ENCODE assay signal across 17 cellular contexts in the genomic region with DNA sequence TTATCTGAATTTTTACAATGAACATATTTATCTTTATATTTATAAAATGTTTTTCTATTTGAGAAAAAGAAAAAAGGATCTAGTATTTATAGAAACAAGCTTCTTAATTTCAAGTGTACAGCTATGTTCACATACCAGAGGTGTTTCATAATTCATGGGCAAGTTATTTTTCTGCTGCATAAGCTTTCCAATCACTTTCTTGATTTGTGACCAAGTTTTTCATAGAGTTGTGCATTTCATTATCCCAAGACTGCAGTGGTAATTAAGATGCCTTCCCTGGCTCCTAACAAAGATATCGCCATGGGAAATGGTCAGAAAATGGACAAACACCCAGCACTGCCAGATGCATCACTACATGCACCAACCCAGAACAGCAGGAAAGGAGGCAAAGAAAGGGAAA.
"Had no signal": no experiment of that assay in that cellular context is flagged by ENCODE, and none has a peak within 500 bp of the region (broad histone marks: within the 10 kb centered on the region; RNA-seq: fewer than 3 reads in every experiment).

No MANE protein-coding gene starts in this region.

- H3K9me3 ChIP-seq: ascending aorta, esophagus muscularis mucosa, heart right ventricle, left ventricle myocardium inferior, pancreas, testis, upper lobe of right lung had no signal

- FAIRE-seq: frontal cortex, pancreas had no signal

- H3K4me3 Mint-ChIP-seq: activated naive CD8-positive, alpha-beta T cell treated with anti-CD3 and anti-CD28 coated beads, Interleukin-2, amount 10 ng/mL, durations not matched to agents 7 days and 5 days; activated T-cell treated with anti-CD3 and anti-CD28 coated beads, Interleukin-2, amount 50 U/mL, for 4 hours; nephron progenitor cell; stimulated activated naive CD8-positive, alpha-beta T cell treated with anti-CD3 and anti-CD28 coated beads, Interleukin-15, Interleukin-2, amounts not matched to agents 100 ng/mL and 50 ng/mL, for 24 hours had no signal

- H3K36me3 ChIP-seq: ascending aorta, esophagus muscularis mucosa, left ventricle myocardium inferior, pancreas, upper lobe of right lung had no signal

- H3K27ac ChIP-seq: ascending aorta, esophagus muscularis mucosa, heart right ventricle, left ventricle myocardium inferior, pancreas, testis, upper lobe of right lung had no signal

- H3K9me3 Mint-ChIP-seq: activated T-cell treated with anti-CD3 and anti-CD28 coated beads, Interleukin-2, amount 50 U/mL, for 4 hours; nephron progenitor cell; stimulated activated naive CD8-positive, alpha-beta T cell treated with anti-CD3 and anti-CD28 coated beads, Interleukin-15, Interleukin-2, amounts not matched to agents 100 ng/mL and 50 ng/mL, for 24 hours had no signal

- H3K27me3 ChIP-seq: ascending aorta, esophagus muscularis mucosa, heart right ventricle, pancreas, testis, upper lobe of right lung had no signal

- DNase-seq: activated CD4-positive, alpha-beta T cell treated with anti-CD3 and anti-CD28 coated beads, Interleukin-2, amount 50 U/mL, for 48 hours; activated CD4-positive, CD25-positive, alpha-beta regulatory T cell treated with anti-CD3 and anti-CD28 coated beads, Interleukin-2, amount 50 U/mL, for 72 hours; activated gamma-delta T cell treated with Interleukin-2 at 50 U/mL for 16 hours; activated naive CD8-positive, alpha-beta T cell treated with anti-CD3 and anti-CD28 coated beads, Interleukin-2, amount 10 ng/mL, durations not matched to agents 7 days and 5 days; activated T-cell treated with anti-CD3 and anti-CD28 coated beads, Interleukin-2, amount 50 U/mL, for 4 hours; heart right ventricle; left ventricle myocardium inferior; mesendoderm; nephron progenitor cell; pancreas; stimulated activated CD4-positive, alpha-beta T cell treated with anti-CD3 and anti-CD28 coated beads, Interleukin-4, amount 100 ng/mL, for 1 hour; testis; upper lobe of right lung had no signal

- ATAC-seq: activated T-cell treated with anti-CD3 and anti-CD28 coated beads, Interleukin-2, amount 50 U/mL, for 4 hours; heart right ventricle; upper lobe of right lung had no signal

- H3K27me3 Mint-ChIP-seq: activated naive CD8-positive, alpha-beta T cell treated with anti-CD3 and anti-CD28 coated beads, Interleukin-2, amount 10 ng/mL, durations not matched to agents 7 days and 5 days; stimulated activated naive CD8-positive, alpha-beta T cell treated with anti-CD3 and anti-CD28 coated beads, Interleukin-15, Interleukin-2, amounts not matched to agents 100 ng/mL and 50 ng/mL, for 24 hours had no signal

- H3K27ac Mint-ChIP-seq: activated naive CD8-positive, alpha-beta T cell treated with anti-CD3 and anti-CD28 coated beads, Interleukin-2, amount 10 ng/mL, durations not matched to agents 7 days and 5 days; nephron progenitor cell; stimulated activated naive CD8-positive, alpha-beta T cell treated with anti-CD3 and anti-CD28 coated beads, Interleukin-15, Interleukin-2, amounts not matched to agents 100 ng/mL and 50 ng/mL, for 24 hours had no signal

- H3K4me3 ChIP-seq: ascending aorta, esophagus muscularis mucosa, heart right ventricle, left ventricle myocardium inferior, pancreas, testis, upper lobe of right lung had no signal

- H3K4me1 ChIP-seq: testis had no signal
